1 cellular context compared by ENCODE assay signal in genomic region chr20:5173763-5174162, GRCh38.
TF ChIP-seq lines count a peak whose summit lies in the region.

No MANE protein-coding gene starts in this region.

TF ChIP-seq in H1, 55 proteins besides CTCF, POLR2A, EP300 and RAD21:
- TF ChIP-seq SUZ12 (IDR thresholded peaks at IDR 0.05; ENCODE audit: low read length): no peak
- TF ChIP-seq GABPA (IDR thresholded peaks at IDR 0.05; ENCODE audit: borderline replicate concordance, insufficient read depth, low read length): no peak
- no peak for TF ChIP-seq E2F6 (IDR thresholded peaks at IDR 0.05)
- TF ChIP-seq HDAC2 (IDR thresholded peaks at IDR 0.05; ENCODE audit: borderline replicate concordance in 1 of 2, low read depth in 2 of 2, low read length in 2 of 2): no peak
- TF ChIP-seq POU5F1 (IDR thresholded peaks at IDR 0.05; ENCODE audit: low read depth, low read length): no peak
- TF ChIP-seq NANOG (IDR thresholded peaks at IDR 0.05; ENCODE audit: insufficient read depth, low read depth, low read length, poor library complexity, severe bottlenecking): no peak
- no peak for TF ChIP-seq CHD1 (IDR thresholded peaks at IDR 0.05; ENCODE audit: low read depth, low read length)
- no peak for TF ChIP-seq GTF2F1 (IDR thresholded peaks at IDR 0.05; ENCODE audit: borderline replicate concordance, low read depth, low read length)
- no peak for TF ChIP-seq ATF3 (IDR thresholded peaks at IDR 0.05; ENCODE audit: insufficient read depth, low read depth, low read length)
- TF ChIP-seq ZNF274 (IDR thresholded peaks at IDR 0.05; ENCODE audit: borderline replicate concordance, extremely low read depth, low read length): no peak
- no peak for TF ChIP-seq SP1 (IDR thresholded peaks at IDR 0.05; ENCODE audit: low read depth, low read length)
